In genomic region chr1:19476440-19477190, GRCh38 we compare ENCODE assay signal across 8 cellular contexts. TPM values are rescaled to one million over a fixed set of nuclear protein-coding genes. Genes with fewer than 3 reads are reported as not detected.
DNase-seq lines count a peak whose midpoint lies in the region; ATAC-seq and TF ChIP-seq lines count a peak whose summit lies in the region.

No MANE protein-coding gene starts in this region.

- ATAC-seq in HG02759 (IDR thresholded peaks at IDR 0.05; ENCODE audit: unreplicated experiment): peak; percentile 52
- no peak for ATAC-seq in GM21526 (IDR thresholded peaks at IDR 0.05; ENCODE audit: low FRiP score, unreplicated experiment)

- H3K4me1 Mint-ChIP-seq in HFFc6 (ENCODE audit: low read depth): peaks cover 72% of the 10 kb centered on the region

- no peaks in the 10 kb centered on the region for H3K27me3 ChIP-seq in esophagus muscularis mucosa
- no peaks in the 10 kb centered on the region for H3K27me3 ChIP-seq in spleen (replicated peaks in 1 of 7)

- no peak for TF ChIP-seq CTCF in esophagus muscularis mucosa (IDR thresholded peaks at IDR 0.05)
- no peak for TF ChIP-seq CTCF in spleen (IDR thresholded peaks at IDR 0.05 in 8 of 11, conservative IDR thresholded peaks at IDR 0.05 in 3 of 11)
- TF ChIP-seq CTCF in HFFc6 (IDR thresholded peaks at IDR 0.05): no peak

- TF ChIP-seq POLR2A in esophagus muscularis mucosa (IDR thresholded peaks at IDR 0.05; ENCODE audit: low read depth) (no peak), spleen (IDR thresholded peaks at IDR 0.05) (no peak)

- intact Hi-C loops in esophagus muscularis mucosa (cut with DNase I) (loop anchor here (5.0 kb wide), 2 partner anchors 84 to 134 kb away; no protein-coding TSS in a partner anchor), spleen (cut with DNase I; ENCODE audit: low total_unique reads) (loop anchor here (5.0 kb wide), 1 partner anchor 84 kb away; no protein-coding TSS in a partner anchor)

- H3K4me3 ChIP-seq in esophagus muscularis mucosa (peak overlapping the region in 2 of 4 donors; percentile 9 to 16), spleen (peak overlapping the region in 6 of 8 donors; percentile 2 to 59 (median 16))

- DNase-seq in Daoy (ENCODE audit: low read depth) (peak; percentile 80), T-helper 2 cell (peak in 4 of 5 experiments; percentile 22 to 91 (median 61)), esophagus muscularis mucosa (ENCODE audit: extremely low spot score) (no peak), spleen (peak; percentile 85), HFFc6 (no peak), SW 1271 (lab: John Stamatoyannopoulos, UW) (no peak)

- H3K9me3 ChIP-seq in esophagus muscularis mucosa (no peaks in the 10 kb centered on the region), spleen (no peaks in the 10 kb centered on the region)

- H3K36me3 ChIP-seq in esophagus muscularis mucosa (peaks cover 0 to 18% (median 9%) of the 10 kb centered on the region in 4 donors), spleen (peaks cover 0 to 73% (median 15%) of the 10 kb centered on the region in 6 donors)

- H3K4me1 ChIP-seq in esophagus muscularis mucosa (peaks cover 75 to 100% (median 98%) of the 10 kb centered on the region in 4 donors), spleen (peaks cover 64 to 100% (median 95%) of the 10 kb centered on the region in 6 donors)

- H3K27ac Mint-ChIP-seq in HFFc6: no peak overlapping the region

- 50% methylated on average over 11 of the region's 12 CpGs for WGBS in esophagus muscularis mucosa
- WGBS in spleen, 5 donors: 18 to 35% (median 20%) methylated on average over 12 of the region's 12 CpGs

- no peak for TF ChIP-seq EP300 in esophagus muscularis mucosa (IDR thresholded peaks at IDR 0.05)

- H3K27ac ChIP-seq in esophagus muscularis mucosa (replicated peaks in 1 of 4): peak overlapping the region; percentile 49 to 100 (median 83)
- peak overlapping the region; percentile 81 to 100 (median 92) for H3K27ac ChIP-seq in spleen

- no peak overlapping the region for H3K4me3 Mint-ChIP-seq in HFFc6

- no peaks in the 10 kb centered on the region for H3K9me3 Mint-ChIP-seq in HFFc6

- peaks cover 7% of the 10 kb centered on the region for H3K36me3 Mint-ChIP-seq in HFFc6 (ENCODE audit: low read depth)

- no peaks in the 10 kb centered on the region for H3K27me3 Mint-ChIP-seq in HFFc6 (ENCODE audit: insufficient read depth)

RNA-seq across cellular contexts. Expression of gene CAPZB, which starts 8.7 kb away (rescaled TPM):
- 141 and 154 TPM in 2 replicates for total RNA-seq in Daoy (2014; rRNA removed; shearing (Covaris generic))
- 100 to 1,000 TPM; 186 to 261 (median 203) TPM for total RNA-seq in esophagus muscularis mucosa
- 100 to 1,000 TPM; 139 to 386 (median 302) TPM for total RNA-seq in spleen
- polyA plus RNA-seq in spleen: 100 to 1,000 TPM; 221 to 281 (median 274) TPM
- 100 to 1,000 TPM; 565 to 646 (median 603) TPM for total RNA-seq in HFFc6 (2021; fragmentation: NEBNext Ultra II Directional; extraction: Animal tissue kit (Norgen Biotek cat#: 25700))

Comparison
In these comparisons a context has a peak if more than half of its experiments do, and no peak if none do; other contexts are left out.
1. DNase-seq: peak in Daoy (single experiment), T-helper 2 cell (4 of 5) and spleen (single experiment); none in esophagus muscularis mucosa (single experiment), HFFc6 (single experiment) and SW 1271 (0 of 2).